9 cellular contexts compared by ENCODE assay signal in the genomic region with DNA sequence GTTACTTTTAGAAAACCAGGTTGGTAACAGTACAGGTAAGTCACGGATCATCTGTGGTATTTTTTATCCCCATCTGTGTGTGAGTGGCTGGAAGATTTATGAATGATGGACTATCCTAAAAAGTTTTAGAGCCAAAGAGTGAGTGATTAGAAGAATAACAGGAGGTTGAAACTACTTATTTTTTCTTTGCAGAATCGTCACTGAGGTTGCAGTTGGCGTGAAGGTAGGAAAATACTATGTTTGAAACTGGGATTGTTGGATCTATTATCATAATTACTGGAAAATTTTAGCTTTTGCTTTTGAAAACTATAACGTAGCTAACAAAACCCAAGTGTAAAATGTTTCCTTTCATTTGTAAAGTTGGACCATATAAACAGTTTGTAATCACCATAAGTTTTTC. TPM values are rescaled to one million over a fixed set of nuclear protein-coding genes. Genes with fewer than 3 reads are reported as not detected.
A peak's percentile ranks its signal among the peaks of the same experiment; 100 is the strongest.
DNase-seq lines count a peak whose midpoint lies in the region; ATAC-seq, FAIRE-seq and TF ChIP-seq lines count a peak whose summit lies in the region.
"Had no signal": no experiment of that assay in that cellular context is flagged by ENCODE, and none has a peak within 500 bp of the region (broad histone marks: within the 10 kb centered on the region; RNA-seq: fewer than 3 reads in every experiment).

No MANE protein-coding gene starts in this region.

- TF ChIP-seq CTCF in D721Med (IDR thresholded peaks at IDR 0.05; ENCODE audit: insufficient read depth, missing control alignments), result no peak

- intact Hi-C loops in activated CD4-positive, alpha-beta T cell treated with anti-CD3 and anti-CD28 coated beads, Interleukin-2, amount 10 ng/mL, durations not matched to agents 24 days and 14 days (cut with micrococcal nuclease), result loop anchor here (5.0 to 10.0 kb wide), 2 partner anchors 361 to 1191 kb away; no protein-coding TSS in a partner anchor
- intact Hi-C loops in activated T-helper 2 cell treated with anti-CD3 and anti-CD28 coated beads, Interferon-gamma antibody, Interleukin-2, Interleukin-4, amounts not matched to agents 10 μg/mL and 5 μg/mL and 100 μg/mL, durations not matched to agents 14 hours and 24 hours and 36 hours (cut with micrococcal nuclease), result loop anchor here (2.0 to 10.0 kb wide), 5 partner anchors 49 to 1651 kb away; a partner anchor contains a TSS

- no peak for ATAC-seq in HG03095 (IDR thresholded peaks at IDR 0.05; ENCODE audit: unreplicated experiment)

- H3K27me3 Mint-ChIP-seq in activated CD4-positive, alpha-beta T cell treated with anti-CD3 and anti-CD28 coated beads, Interleukin-2, amount 10 ng/mL, durations not matched to agents 24 days and 14 days, result peaks cover 2% of the 10 kb centered on the region
- no peaks in the 10 kb centered on the region for H3K27me3 Mint-ChIP-seq in activated T-helper 2 cell treated with anti-CD3 and anti-CD28 coated beads, Interferon-gamma antibody, Interleukin-2, Interleukin-4, amounts not matched to agents 10 μg/mL and 5 μg/mL and 100 μg/mL, durations not matched to agents 14 hours and 24 hours and 36 hours (ENCODE audit: low read depth)
- peaks cover 0 to 5% (median 4%) of the 10 kb centered on the region in 3 donors for H3K27me3 Mint-ChIP-seq in immature natural killer cell (ENCODE audit: low read depth in 3 of 3)

- H3K9me3 Mint-ChIP-seq in activated CD4-positive, alpha-beta T cell treated with anti-CD3 and anti-CD28 coated beads, Interleukin-2, amount 10 ng/mL, durations not matched to agents 24 days and 14 days, result peaks cover 3% of the 10 kb centered on the region
- no peaks in the 10 kb centered on the region for H3K9me3 Mint-ChIP-seq in activated T-helper 2 cell treated with anti-CD3 and anti-CD28 coated beads, Interferon-gamma antibody, Interleukin-2, Interleukin-4, amounts not matched to agents 10 μg/mL and 5 μg/mL and 100 μg/mL, durations not matched to agents 14 hours and 24 hours and 36 hours
- H3K9me3 Mint-ChIP-seq in immature natural killer cell, result no peaks in the 10 kb centered on the region

- H3K27ac Mint-ChIP-seq in activated CD4-positive, alpha-beta T cell treated with anti-CD3 and anti-CD28 coated beads, Interleukin-2, amount 10 ng/mL, durations not matched to agents 24 days and 14 days, result peak overlapping the region; percentile 93
- peak overlapping the region; percentile 95 for H3K27ac Mint-ChIP-seq in activated T-helper 2 cell treated with anti-CD3 and anti-CD28 coated beads, Interferon-gamma antibody, Interleukin-2, Interleukin-4, amounts not matched to agents 10 μg/mL and 5 μg/mL and 100 μg/mL, durations not matched to agents 14 hours and 24 hours and 36 hours
- H3K27ac Mint-ChIP-seq in immature natural killer cell, result peak overlapping the region; percentile 64 to 97 (median 86)

- H3K4me1 Mint-ChIP-seq in activated CD4-positive, alpha-beta T cell treated with anti-CD3 and anti-CD28 coated beads, Interleukin-2, amount 10 ng/mL, durations not matched to agents 24 days and 14 days, result peaks cover 30% of the 10 kb centered on the region
- H3K4me1 Mint-ChIP-seq in activated T-helper 2 cell treated with anti-CD3 and anti-CD28 coated beads, Interferon-gamma antibody, Interleukin-2, Interleukin-4, amounts not matched to agents 10 μg/mL and 5 μg/mL and 100 μg/mL, durations not matched to agents 14 hours and 24 hours and 36 hours (ENCODE audit: low read depth), result peaks cover 30% of the 10 kb centered on the region
- H3K4me1 Mint-ChIP-seq in immature natural killer cell, result peaks cover 37 to 52% of the 10 kb centered on the region in 2 donors

- DNase-seq in activated CD4-positive, alpha-beta T cell treated with anti-CD3 and anti-CD28 coated beads, Interleukin-2, amount 10 ng/mL, durations not matched to agents 24 days and 14 days, result no peak
- no peak for DNase-seq in activated CD4-positive, alpha-beta T cell treated with anti-CD3 and anti-CD28 coated beads, Interleukin-2, amount 50 U/mL, for 4 hours
- DNase-seq in activated T-helper 2 cell treated with anti-CD3 and anti-CD28 coated beads, Interferon-gamma antibody, Interleukin-2, Interleukin-4, amounts not matched to agents 10 μg/mL and 5 μg/mL and 100 μg/mL, durations not matched to agents 14 hours and 24 hours and 36 hours (ENCODE audit: low spot score), result no peak
- no peak for DNase-seq in immature natural killer cell
- peak; percentile 45 for DNase-seq in superior temporal gyrus (ENCODE audit: extremely low spot score)
- no peak for DNase-seq in D721Med (ENCODE audit: insufficient read length, low spot score)
- DNase-seq in activated effector memory CD4-positive, alpha-beta T cell treated with anti-CD3 and anti-CD28 coated beads, Interleukin-2, amount 50 U/mL, for 16 hours, result no peak
- DNase-seq: activated gamma-delta T cell had no signal

- no peak for FAIRE-seq in D721Med (lab: Jason Lieb, UNC)

- H3K36me3 Mint-ChIP-seq in activated CD4-positive, alpha-beta T cell treated with anti-CD3 and anti-CD28 coated beads, Interleukin-2, amount 10 ng/mL, durations not matched to agents 24 days and 14 days (ENCODE audit: low read depth), result peaks cover 35% of the 10 kb centered on the region
- peaks cover 39% of the 10 kb centered on the region for H3K36me3 Mint-ChIP-seq in activated T-helper 2 cell treated with anti-CD3 and anti-CD28 coated beads, Interferon-gamma antibody, Interleukin-2, Interleukin-4, amounts not matched to agents 10 μg/mL and 5 μg/mL and 100 μg/mL, durations not matched to agents 14 hours and 24 hours and 36 hours (ENCODE audit: low read depth)
- peaks cover 4 to 11% (median 8%) of the 10 kb centered on the region in 3 donors for H3K36me3 Mint-ChIP-seq in immature natural killer cell

- peak overlapping the region; percentile 97 for H3K4me3 Mint-ChIP-seq in activated CD4-positive, alpha-beta T cell treated with anti-CD3 and anti-CD28 coated beads, Interleukin-2, amount 10 ng/mL, durations not matched to agents 24 days and 14 days
- H3K4me3 Mint-ChIP-seq in activated T-helper 2 cell treated with anti-CD3 and anti-CD28 coated beads, Interferon-gamma antibody, Interleukin-2, Interleukin-4, amounts not matched to agents 10 μg/mL and 5 μg/mL and 100 μg/mL, durations not matched to agents 14 hours and 24 hours and 36 hours (ENCODE audit: low read depth), result peak overlapping the region; percentile 95
- H3K4me3 Mint-ChIP-seq in immature natural killer cell, result peak overlapping the region; percentile 93 to 99 (median 98)

RNA-seq across cellular contexts. Expression of a gene that starts 1.8 kb away (rescaled TPM):
- 15.6 and 16.2 TPM in 2 replicates for total RNA-seq in activated CD4-positive, alpha-beta T cell treated with anti-CD3 and anti-CD28 coated beads, Interleukin-2, amount 10 ng/mL, durations not matched to agents 24 days and 14 days
- total RNA-seq in activated T-helper 2 cell treated with anti-CD3 and anti-CD28 coated beads, Interferon-gamma antibody, Interleukin-2, Interleukin-4, amounts not matched to agents 10 μg/mL and 5 μg/mL and 100 μg/mL, durations not matched to agents 14 hours and 24 hours and 36 hours, result 17.1 and 18.8 TPM in 2 replicates
- 1 to 10 TPM; 1.8 to 2.4 (median 1.9) TPM for polyA plus RNA-seq in immature natural killer cell
